ENCODE assay signal across 1 cellular context in genomic region chrX:53481093-53481492, GRCh38.
TF ChIP-seq lines count a peak whose summit lies in the region.

No MANE protein-coding gene starts in this region.

TF ChIP-seq in endothelial cell of umbilical vein, 7 proteins besides CTCF, POLR2A, EP300 and RAD21:
- TF ChIP-seq POLR2AphosphoS5 (IDR thresholded peaks at IDR 0.05; ENCODE audit: insufficient read depth, low read depth, low read length) (no peak), MYC (IDR thresholded peaks at IDR 0.05; ENCODE audit: low read depth, low read length) (no peak), GATA2 (IDR thresholded peaks at IDR 0.05; ENCODE audit: insufficient read depth, insufficient read length, low read depth, low read length) (no peak), FOS (IDR thresholded peaks at IDR 0.05; ENCODE audit: borderline replicate concordance, insufficient read depth, low read length) (no peak), JUN (IDR thresholded peaks at IDR 0.05; ENCODE audit: borderline replicate concordance, insufficient read depth, insufficient read length, low read depth) (no peak), EZH2 (IDR thresholded peaks at IDR 0.05; ENCODE audit: borderline replicate concordance, low read depth, low read length, severe bottlenecking) (no peak), MAX (IDR thresholded peaks at IDR 0.05; ENCODE audit: insufficient read depth, insufficient read length) (no peak)
TF ChIP-seq in endothelial cell of umbilical vein: peak in this region for 0.
